Comparison of ENCODE assay signal across 23 cellular contexts in the genomic region with DNA sequence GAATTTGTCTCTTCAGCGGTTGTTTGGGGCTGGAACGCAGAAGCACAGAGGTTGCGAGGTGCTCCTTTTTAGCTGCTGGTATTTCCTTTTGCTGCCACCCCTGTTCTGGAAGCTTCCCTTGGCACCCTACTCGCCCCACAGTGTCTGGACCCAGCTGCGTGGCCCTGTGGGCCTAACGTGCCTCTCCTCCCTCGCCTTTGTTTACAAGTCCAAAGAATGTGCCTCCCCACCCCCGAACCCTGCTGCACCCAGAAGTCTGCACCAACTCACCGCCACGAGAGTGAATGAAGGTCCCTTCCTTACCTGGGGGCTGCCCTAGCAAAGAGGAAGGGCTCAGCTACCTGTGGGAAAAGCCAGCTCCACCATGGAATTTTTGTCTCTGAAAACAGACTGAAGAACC.
DNase-seq lines count a peak whose midpoint lies in the region; ATAC-seq and TF ChIP-seq lines count a peak whose summit lies in the region.
"Had no signal": no experiment of that assay in that cellular context is flagged by ENCODE, and none has a peak within 500 bp of the region (broad histone marks: within the 10 kb centered on the region; RNA-seq: fewer than 3 reads in every experiment).

No MANE protein-coding gene starts in this region.

- intact Hi-C loops in colonic mucosa (cut with DNase I) = no loop called here
- intact Hi-C loops in activated CD8-positive, alpha-beta T cell treated with anti-CD3 and anti-CD28 coated beads for 36 hours (cut with micrococcal nuclease) = no loop called here

- ATAC-seq in activated CD8-positive, alpha-beta T cell treated with anti-CD3 and anti-CD28 coated beads for 36 hours = no peak
- no peak for ATAC-seq in GM21360 (IDR thresholded peaks at IDR 0.05; ENCODE audit: unreplicated experiment)
- ATAC-seq: Panc1 had no signal

- H3K27me3 ChIP-seq in colonic mucosa (no peaks in the 10 kb centered on the region), mesendoderm (ENCODE audit: insufficient read depth, low read length, poor library complexity) (no peaks in the 10 kb centered on the region)
- H3K27me3 ChIP-seq: MG63 had no signal

- H3K27ac Mint-ChIP-seq in activated CD8-positive, alpha-beta T cell treated with anti-CD3 and anti-CD28 coated beads for 36 hours = no peak overlapping the region
- H3K27ac Mint-ChIP-seq: B cell, IgD-negative memory B cell had no signal

- no peak overlapping the region for H2BK5ac ChIP-seq in mesendoderm (ENCODE audit: low read length)

- H3K36me3 Mint-ChIP-seq in activated CD8-positive, alpha-beta T cell treated with anti-CD3 and anti-CD28 coated beads for 36 hours (ENCODE audit: low read depth) = no peaks in the 10 kb centered on the region

- no peaks in the 10 kb centered on the region for H3K79me2 ChIP-seq in mesendoderm (ENCODE audit: control insufficient read depth, insufficient read depth, low read length)

- H3K4ac ChIP-seq in mesendoderm (ENCODE audit: low read depth, low read length) = no peak overlapping the region

- POLR2A ChIA-PET in activated CD8-positive, alpha-beta T cell treated with anti-CD3 and anti-CD28 coated beads for 36 hours (lab: Charles Lee) = no interaction called here

- H3K36me3 ChIP-seq in colonic mucosa (no peaks in the 10 kb centered on the region), mesendoderm (ENCODE audit: control insufficient read depth, insufficient read depth, low read length) (no peaks in the 10 kb centered on the region)
- H3K36me3 ChIP-seq: MG63, SJCRH30 had no signal

- H3K18ac ChIP-seq in mesendoderm (ENCODE audit: low read length) = no peak overlapping the region

- H3K4me1 Mint-ChIP-seq in activated CD8-positive, alpha-beta T cell treated with anti-CD3 and anti-CD28 coated beads for 36 hours (ENCODE audit: low read depth) = no peaks in the 10 kb centered on the region
- H3K4me1 Mint-ChIP-seq: B cell had no signal

- no peaks in the 10 kb centered on the region for H3K9me3 Mint-ChIP-seq in activated CD8-positive, alpha-beta T cell treated with anti-CD3 and anti-CD28 coated beads for 36 hours
- H3K9me3 Mint-ChIP-seq: IgD-negative memory B cell had no signal

- no peak overlapping the region for H2BK15ac ChIP-seq in mesendoderm (replicated peaks; ENCODE audit: low read depth)

- TF ChIP-seq CTCF in colonic mucosa (IDR thresholded peaks at IDR 0.05) = no peak
- no peak for TF ChIP-seq CTCF in activated CD8-positive, alpha-beta T cell treated with anti-CD3 and anti-CD28 coated beads for 36 hours (IDR thresholded peaks at IDR 0.05)

- H3K4me2 ChIP-seq in mesendoderm (ENCODE audit: low read length) = no peak overlapping the region

- H3K4me3 ChIP-seq in colonic mucosa (no peak overlapping the region), mesendoderm (ENCODE audit: low read length) (no peak overlapping the region)
- H3K4me3 ChIP-seq: GM23248, MG63, SJCRH30 had no signal

- no peak overlapping the region for H4K5ac ChIP-seq in mesendoderm (ENCODE audit: low read length)

- H3K56ac ChIP-seq in mesendoderm (ENCODE audit: low read length) = peak overlapping the region; percentile 11

- no peaks in the 10 kb centered on the region for H3K9me3 ChIP-seq in colonic mucosa
- H3K9me3 ChIP-seq: MG63, SJCRH30 had no signal

- H3K9ac ChIP-seq in colonic mucosa (ENCODE audit: low read depth in 2 of 2, low read length in 2 of 2) (no peak overlapping the region), mesendoderm (ENCODE audit: low read length) (no peak overlapping the region)
- H3K9ac ChIP-seq: GM23248 had no signal

- H3K27me3 Mint-ChIP-seq in activated CD8-positive, alpha-beta T cell treated with anti-CD3 and anti-CD28 coated beads for 36 hours = peaks cover 8% of the 10 kb centered on the region
- H3K27me3 Mint-ChIP-seq: IgD-negative memory B cell had no signal

- no peak overlapping the region for H3K4me3 Mint-ChIP-seq in activated CD8-positive, alpha-beta T cell treated with anti-CD3 and anti-CD28 coated beads for 36 hours
- H3K4me3 Mint-ChIP-seq: B cell, IgD-negative memory B cell had no signal

- WGBS in mesendoderm (ENCODE audit: extremely low coverage, insufficient coverage, low lambda C conversion rate) = no CpG with 5 or more reads among the region's 10 CpGs

- CTCF ChIA-PET in activated CD8-positive, alpha-beta T cell treated with anti-CD3 and anti-CD28 coated beads for 36 hours (lab: Charles Lee) = interaction anchor here (2.7 to 6.1 kb wide), 2 partner anchors 8 to 223 kb away, joined by 7 to 44 read pairs; no protein-coding TSS in a partner anchor

- peak; percentile 24 for DNase-seq in activated effector memory CD4-positive, alpha-beta T cell treated with anti-CD3 and anti-CD28 coated beads, Interleukin-2, amount 50 U/mL, for 16 hours
- DNase-seq in activated effector memory CD4-positive, alpha-beta T cell treated with Interleukin-2 at 50 U/mL for 16 hours = no peak
- DNase-seq in colonic mucosa = peak; percentile 10
- DNase-seq in mesendoderm = no peak
- peak; percentile 10 for DNase-seq in stimulated activated CD8-positive, alpha-beta memory T cell treated with anti-CD3 and anti-CD28 coated beads, Interleukin-4, amount 100 ng/mL, for 48 hours
- no peak for DNase-seq in activated CD8-positive, alpha-beta T cell treated with anti-CD3 and anti-CD28 coated beads for 36 hours
- DNase-seq in GOT3 (lab: John Stamatoyannopoulos, UW) = no peak
- DNase-seq: COR-L47, DMS153, GDM1, GM23248, Kasumi-1, MG63, NCI-H1048, NCI-H1436 treated with DMSO at 0.1 percent for 48 hours, NCI-H2029, NCI-H345, NCI-H526, SJCRH30 had no signal

- H2AK5ac ChIP-seq in mesendoderm (ENCODE audit: low read length) = no peak overlapping the region

- H3K4me1 ChIP-seq in colonic mucosa (no peaks in the 10 kb centered on the region), mesendoderm (ENCODE audit: control insufficient read depth, low read depth, low read length) (no peaks in the 10 kb centered on the region)
- H3K4me1 ChIP-seq: SJCRH30 had no signal

- no peak overlapping the region for H3K23ac ChIP-seq in mesendoderm (ENCODE audit: low read length)

- H3K79me1 ChIP-seq in mesendoderm (ENCODE audit: low read length) = no peaks in the 10 kb centered on the region

- H3K27ac ChIP-seq in colonic mucosa = no peak overlapping the region
- H3K27ac ChIP-seq in mesendoderm (ENCODE audit: low read depth, low read length) = no peak overlapping the region
- H3K27ac ChIP-seq: GM23248, SJCRH30 had no signal

- no peak overlapping the region for H2BK120ac ChIP-seq in mesendoderm (ENCODE audit: low read depth, low read length)

- H4K8ac ChIP-seq in mesendoderm (ENCODE audit: low read depth, low read length) = no peak overlapping the region

Comparison
In these comparisons a context has a peak if more than half of its experiments do, and no peak if none do; other contexts are left out.
1. DNase-seq: peak in activated effector memory CD4-positive, alpha-beta T cell treated with anti-CD3 and anti-CD28 coated beads, Interleukin-2, amount 50 U/mL, for 16 hours (single experiment), colonic mucosa (single experiment) and stimulated activated CD8-positive, alpha-beta memory T cell treated with anti-CD3 and anti-CD28 coated beads, Interleukin-4, amount 100 ng/mL, for 48 hours (single experiment); none in activated effector memory CD4-positive, alpha-beta T cell treated with Interleukin-2 at 50 U/mL for 16 hours (single experiment), mesendoderm (single experiment), activated CD8-positive, alpha-beta T cell treated with anti-CD3 and anti-CD28 coated beads for 36 hours (single experiment) and GOT3 (single experiment).